Comparison of ENCODE assay signal across 8 cellular contexts in genomic region chr3:129440648-129441190, GRCh38. TPM values are rescaled to one million over a fixed set of nuclear protein-coding genes. Genes with fewer than 3 reads are reported as not detected.
DNase-seq lines count a peak whose midpoint lies in the region; ATAC-seq, FAIRE-seq and TF ChIP-seq lines count a peak whose summit lies in the region.

No MANE protein-coding gene starts in this region.

- H3K4me1 Mint-ChIP-seq in chondrocyte (ENCODE audit: low read depth) = peaks cover 46% of the 10 kb centered on the region
- peaks cover 29 to 77% (median 60%) of the 10 kb centered on the region in 4 donors for H3K4me1 Mint-ChIP-seq in naive thymus-derived CD8-positive, alpha-beta T cell

- H3K4me3 Mint-ChIP-seq in chondrocyte (ENCODE audit: unreplicated experiment) = peak overlapping the region; percentile 95
- H3K4me3 Mint-ChIP-seq in naive thymus-derived CD8-positive, alpha-beta T cell = peak overlapping the region; percentile 90 to 99 (median 96)

- H3K36me3 Mint-ChIP-seq in chondrocyte (ENCODE audit: low read depth) = peaks cover 10% of the 10 kb centered on the region
- peaks cover 0 to 24% (median 6%) of the 10 kb centered on the region in 3 donors for H3K36me3 Mint-ChIP-seq in naive thymus-derived CD8-positive, alpha-beta T cell

- H3K9me3 ChIP-seq in BLaER1 = no peaks in the 10 kb centered on the region

- H3K4me2 ChIP-seq in BLaER1 = peak overlapping the region; percentile 94

- H3K27ac Mint-ChIP-seq in chondrocyte (ENCODE audit: unreplicated experiment) = peak overlapping the region; percentile 99
- peak overlapping the region; percentile 95 to 99 (median 98) for H3K27ac Mint-ChIP-seq in naive thymus-derived CD8-positive, alpha-beta T cell

- TF ChIP-seq CTCF in chondrocyte (IDR thresholded peaks at IDR 0.05) = no peak

- H3K27ac ChIP-seq in BLaER1 = peak overlapping the region; percentile 92

- no peak for FAIRE-seq in frontal cortex (lab: Jason Lieb, UNC)

- ATAC-seq in naive thymus-derived CD8-positive, alpha-beta T cell = no peak
- ATAC-seq in GM21529 (IDR thresholded peaks at IDR 0.05; ENCODE audit: unreplicated experiment) = no peak

- H3K36me3 ChIP-seq in BLaER1 = peaks cover 24% of the 10 kb centered on the region

- no peaks in the 10 kb centered on the region for H3K9me3 Mint-ChIP-seq in chondrocyte (ENCODE audit: low read depth)
- peaks cover 0 to 2% (median 0%) of the 10 kb centered on the region in 9 donors for H3K9me3 Mint-ChIP-seq in naive thymus-derived CD8-positive, alpha-beta T cell

- no peaks in the 10 kb centered on the region for H3K27me3 Mint-ChIP-seq in chondrocyte (ENCODE audit: low read depth)
- no peaks in the 10 kb centered on the region for H3K27me3 Mint-ChIP-seq in naive thymus-derived CD8-positive, alpha-beta T cell

- H3K4me3 ChIP-seq in BLaER1 = peak overlapping the region; percentile 87
- H3K4me3 ChIP-seq in Jurkat, Clone E6-1 (ENCODE audit: low read length) = peak overlapping the region; percentile 76

- no peak for DNase-seq in Jurkat, Clone E6-1 (ENCODE audit: low read depth, low spot score)
- DNase-seq in chondrocyte (ENCODE audit: low spot score) (no peak), nucleus accumbens (lab: John Stamatoyannopoulos, UW) (no peak), frontal cortex (ENCODE audit: low spot score in 2 of 2) (no peak)
- no peak for DNase-seq in naive thymus-derived CD8-positive, alpha-beta T cell
- no peak for DNase-seq in stimulated activated CD4-positive, alpha-beta T cell treated with anti-CD3 and anti-CD28 coated beads, Interleukin-2, amount 100 ng/mL, for 48 hours

- no peaks in the 10 kb centered on the region for H3K27me3 ChIP-seq in BLaER1

- H4K20me1 ChIP-seq in BLaER1 = no peaks in the 10 kb centered on the region

- peaks cover 57% of the 10 kb centered on the region for H3K4me1 ChIP-seq in BLaER1

- H3K9ac ChIP-seq in BLaER1 = peak overlapping the region; percentile 89

- POLR2A ChIA-PET in naive thymus-derived CD8-positive, alpha-beta T cell (lab: Charles Lee) = interaction anchor here (0.6 to 3.9 kb wide), 8 partner anchors 10 to 165 kb away, joined by 3 to 34 read pairs (median 6); partner anchors contain the start of gene EFCAB12

RNA-seq across cellular contexts. Expression of gene IFT122, which starts 0.7 kb away (rescaled TPM):
- polyA plus RNA-seq in Jurkat, Clone E6-1 (2012; ENCODE audit: insufficient read depth, insufficient read length) = 49.5 TPM
- total RNA-seq in chondrocyte (16.2 to 29.1 TPM (median 17.5 TPM) in 3 replicates), frontal cortex (30.2 TPM)
- total RNA-seq in naive thymus-derived CD8-positive, alpha-beta T cell = 10 to 100 TPM; 22.9 to 25.2 TPM
- 1 to 10 TPM; 3.3 to 6.5 (median 3.5) TPM for polyA plus RNA-seq in naive thymus-derived CD8-positive, alpha-beta T cell

RNA-seq across cellular contexts. Expression of gene MBD4, which starts 1.0 kb away (rescaled TPM):
- polyA plus RNA-seq in Jurkat, Clone E6-1 (2012; ENCODE audit: insufficient read depth, insufficient read length) = 74.1 TPM
- total RNA-seq in chondrocyte = 20.0 to 29.5 TPM (median 20.6 TPM) in 3 replicates
- total RNA-seq in naive thymus-derived CD8-positive, alpha-beta T cell = 10 to 100 TPM; 58.2 to 61.1 TPM
- 10 to 100 TPM; 33.6 to 40.0 (median 35.9) TPM for polyA plus RNA-seq in naive thymus-derived CD8-positive, alpha-beta T cell
- 24.5 TPM for total RNA-seq in frontal cortex

RNA-seq across cellular contexts. Expression of gene EFCAB12, which starts 12.3 kb away (rescaled TPM):
- polyA plus RNA-seq in Jurkat, Clone E6-1 (2012; ENCODE audit: insufficient read depth, insufficient read length) = 1.00 TPM
- total RNA-seq in chondrocyte = 0.10 TPM in 1 of 3 replicates, not detected in the others
- 1 to 10 TPM; 1.6 to 2.3 TPM for total RNA-seq in naive thymus-derived CD8-positive, alpha-beta T cell
- under 1 TPM in 2 of 3 donors, not detected in 1; 0.16 to 0.20 TPM for polyA plus RNA-seq in naive thymus-derived CD8-positive, alpha-beta T cell
- total RNA-seq in frontal cortex = 0.41 TPM
